ENCODE assay signal across 14 cellular contexts in the genomic region with DNA sequence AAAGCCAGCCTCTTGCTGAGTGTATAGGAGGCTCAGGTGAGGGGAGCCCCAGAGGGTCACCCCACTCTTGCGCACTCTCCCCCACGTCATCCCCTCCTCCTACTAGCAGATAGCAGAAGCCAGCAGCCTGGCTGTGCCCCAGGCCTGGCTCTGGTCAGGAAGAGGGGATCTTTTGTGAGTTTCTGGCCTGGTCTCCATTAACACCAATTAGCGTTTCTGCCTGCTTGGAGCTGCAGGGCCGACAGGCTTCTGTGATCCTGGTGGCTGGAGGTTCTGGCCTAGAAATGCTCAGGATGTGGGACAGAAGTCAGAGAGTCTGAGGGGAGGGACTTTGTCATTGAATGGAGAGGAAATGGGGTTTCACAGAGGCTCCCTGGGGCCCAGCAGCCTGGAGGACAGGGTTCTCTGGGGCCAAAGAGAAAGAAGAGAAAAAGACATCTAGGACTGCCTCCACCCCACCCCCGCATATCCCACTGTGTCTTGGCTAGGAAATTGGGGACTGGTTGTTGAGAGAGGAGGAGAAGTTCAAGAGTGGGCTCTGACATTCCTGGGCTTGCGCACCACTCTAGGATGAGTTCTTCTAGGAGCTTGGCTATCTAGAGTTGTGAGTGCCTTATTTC. TPM values are rescaled to one million over a fixed set of nuclear protein-coding genes. Genes with fewer than 3 reads are reported as not detected.
DNase-seq lines count a peak whose midpoint lies in the region; ATAC-seq and TF ChIP-seq lines count a peak whose summit lies in the region.
"Had no signal": no experiment of that assay in that cellular context is flagged by ENCODE, and none has a peak within 500 bp of the region (broad histone marks: within the 10 kb centered on the region; RNA-seq: fewer than 3 reads in every experiment).

No MANE protein-coding gene starts in this region.

- no peaks in the 10 kb centered on the region for H3K9me3 Mint-ChIP-seq in WTC11
- H3K9me3 Mint-ChIP-seq in activated T-helper 1 cell treated with anti-CD3 and anti-CD28 coated beads, Interleukin-12 subunit alpha, Interleukin-12 subunit beta, Interleukin-2, Interleukin-4 antibody, amounts not matched to agents 30 ng/mL and 10 ng/mL and 1 ng/mL, durations not matched to agents 14 hours and 24 hours and 36 hours = no peaks in the 10 kb centered on the region
- H3K9me3 Mint-ChIP-seq: CD8-positive, alpha-beta T cell had no signal

- peaks cover 28% of the 10 kb centered on the region for H3K4me1 Mint-ChIP-seq in WTC11
- H3K4me1 Mint-ChIP-seq in activated T-helper 1 cell treated with anti-CD3 and anti-CD28 coated beads, Interleukin-12 subunit alpha, Interleukin-12 subunit beta, Interleukin-2, Interleukin-4 antibody, amounts not matched to agents 30 ng/mL and 10 ng/mL and 1 ng/mL, durations not matched to agents 14 hours and 24 hours and 36 hours (ENCODE audit: low read depth) = no peaks in the 10 kb centered on the region

- intact Hi-C loops in posterior cingulate gyrus (cut with DNase I) = no loop called here
- intact Hi-C loops in activated T-helper 1 cell treated with anti-CD3 and anti-CD28 coated beads, Interleukin-12 subunit alpha, Interleukin-12 subunit beta, Interleukin-2, Interleukin-4 antibody, amounts not matched to agents 30 ng/mL and 10 ng/mL and 1 ng/mL, durations not matched to agents 14 hours and 24 hours and 36 hours (cut with micrococcal nuclease) = no loop called here

- peak; percentile 73 for ATAC-seq in WTC11
- ATAC-seq: CD8-positive, alpha-beta T cell; Right ventricle myocardium inferior had no signal

- H3K27me3 Mint-ChIP-seq in WTC11 (ENCODE audit: low read depth) = no peaks in the 10 kb centered on the region; the same call in 1 of the 2 replicates
- H3K27me3 Mint-ChIP-seq in activated T-helper 1 cell treated with anti-CD3 and anti-CD28 coated beads, Interleukin-12 subunit alpha, Interleukin-12 subunit beta, Interleukin-2, Interleukin-4 antibody, amounts not matched to agents 30 ng/mL and 10 ng/mL and 1 ng/mL, durations not matched to agents 14 hours and 24 hours and 36 hours (ENCODE audit: insufficient read depth) = peaks cover 4% of the 10 kb centered on the region

- DNase-seq in G401 (ENCODE audit: low spot score) (peak; percentile 48), WTC11 (ENCODE audit: low spot score) (no peak), islet precursor cell (peak; percentile 88), posterior cingulate gyrus (peak in 6 of 10 donors; percentile 18 to 82 (median 37)), HEK293T (ENCODE audit: extremely low spot score) (no peak), T-helper 1 cell (no peak)
- DNase-seq in activated T-helper 1 cell treated with anti-CD3 and anti-CD28 coated beads, Interleukin-12 subunit alpha, Interleukin-12 subunit beta, Interleukin-2, Interleukin-4 antibody, amounts not matched to agents 30 ng/mL and 10 ng/mL and 1 ng/mL, durations not matched to agents 14 hours and 24 hours and 36 hours (ENCODE audit: low spot score) = no peak
- DNase-seq: AML-193; CD8-positive, alpha-beta T cell; DND-41; NCI-H1694; NCI-H446; NCI-H748 treated with DMSO at 0.1 percent for 48 hours had no signal

- peak overlapping the region; percentile 81 for H3K27ac Mint-ChIP-seq in WTC11
- no peak overlapping the region for H3K27ac Mint-ChIP-seq in activated T-helper 1 cell treated with anti-CD3 and anti-CD28 coated beads, Interleukin-12 subunit alpha, Interleukin-12 subunit beta, Interleukin-2, Interleukin-4 antibody, amounts not matched to agents 30 ng/mL and 10 ng/mL and 1 ng/mL, durations not matched to agents 14 hours and 24 hours and 36 hours
- H3K27ac Mint-ChIP-seq: CD8-positive, alpha-beta T cell had no signal

- TF ChIP-seq CTCF in WTC11 (IDR thresholded peaks at IDR 0.05) = no peak

- CTCF ChIA-PET in WTC11 (lab: Charles Lee) (interaction anchor here (0.6 to 2.2 kb wide), 8 partner anchors 9 to 231 kb away, joined by 3 to 6 read pairs (median 4); a partner anchor contains a TSS), HEK293T (lab: Yijun Ruan, JAX) (no interaction called here)

- POLR2A ChIA-PET in WTC11 (lab: Charles Lee) (interaction anchor here (0.6 kb wide), 1 partner anchor 48 kb away, joined by 3 read pairs; no protein-coding TSS in a partner anchor), HEK293T (lab: Yijun Ruan, JAX) (no interaction called here)

- no peak overlapping the region for H3K4me3 Mint-ChIP-seq in WTC11
- no peak overlapping the region for H3K4me3 Mint-ChIP-seq in activated T-helper 1 cell treated with anti-CD3 and anti-CD28 coated beads, Interleukin-12 subunit alpha, Interleukin-12 subunit beta, Interleukin-2, Interleukin-4 antibody, amounts not matched to agents 30 ng/mL and 10 ng/mL and 1 ng/mL, durations not matched to agents 14 hours and 24 hours and 36 hours
- H3K4me3 Mint-ChIP-seq: CD8-positive, alpha-beta T cell had no signal

- no peaks in the 10 kb centered on the region for H3K36me3 Mint-ChIP-seq in WTC11
- H3K36me3 Mint-ChIP-seq in activated T-helper 1 cell treated with anti-CD3 and anti-CD28 coated beads, Interleukin-12 subunit alpha, Interleukin-12 subunit beta, Interleukin-2, Interleukin-4 antibody, amounts not matched to agents 30 ng/mL and 10 ng/mL and 1 ng/mL, durations not matched to agents 14 hours and 24 hours and 36 hours (ENCODE audit: low read depth) = no peaks in the 10 kb centered on the region
- H3K36me3 Mint-ChIP-seq: CD8-positive, alpha-beta T cell had no signal

- in situ Hi-C loops in G401 (cut with HindIII; ENCODE audit: low sequenced_read_pairs) = no loop called here

TF ChIP-seq in WTC11, 78 proteins besides CTCF, POLR2A, EP300 and RAD21 (continues in another document):
- TF ChIP-seq PRRX2 (CRISPR knock-in tag; IDR thresholded peaks at IDR 0.05) (no peak), ZBTB21 (CRISPR knock-in tag; IDR thresholded peaks at IDR 0.05; ENCODE audit: borderline replicate concordance) (no peak), GABPB1 (CRISPR knock-in tag; IDR thresholded peaks at IDR 0.05) (no peak), HMGA2 (CRISPR knock-in tag; IDR thresholded peaks at IDR 0.05) (no peak), SMAD3 (CRISPR knock-in tag; IDR thresholded peaks at IDR 0.05; ENCODE audit: borderline replicate concordance) (no peak), NFE2L1 (CRISPR knock-in tag; IDR thresholded peaks at IDR 0.05) (no peak), ZNF396 (CRISPR knock-in tag; IDR thresholded peaks at IDR 0.05; ENCODE audit: borderline replicate concordance) (no peak), FOXK1 (CRISPR knock-in tag; IDR thresholded peaks at IDR 0.05) (no peak), ZNF232 (CRISPR knock-in tag; IDR thresholded peaks at IDR 0.05) (no peak), ZNF671 (CRISPR knock-in tag; IDR thresholded peaks at IDR 0.05) (no peak), ZNF219 (CRISPR knock-in tag; IDR thresholded peaks at IDR 0.05; ENCODE audit: borderline replicate concordance) (no peak)
- TF ChIP-seq, protein P1, sequence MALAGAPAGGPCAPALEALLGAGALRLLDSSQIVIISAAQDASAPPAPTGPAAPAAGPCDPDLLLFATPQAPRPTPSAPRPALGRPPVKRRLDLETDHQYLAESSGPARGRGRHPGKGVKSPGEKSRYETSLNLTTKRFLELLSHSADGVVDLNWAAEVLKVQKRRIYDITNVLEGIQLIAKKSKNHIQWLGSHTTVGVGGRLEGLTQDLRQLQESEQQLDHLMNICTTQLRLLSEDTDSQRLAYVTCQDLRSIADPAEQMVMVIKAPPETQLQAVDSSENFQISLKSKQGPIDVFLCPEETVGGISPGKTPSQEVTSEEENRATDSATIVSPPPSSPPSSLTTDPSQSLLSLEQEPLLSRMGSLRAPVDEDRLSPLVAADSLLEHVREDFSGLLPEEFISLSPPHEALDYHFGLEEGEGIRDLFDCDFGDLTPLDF (CRISPR knock-in tag; IDR thresholded peaks at IDR 0.05) = no peak

TF ChIP-seq in HEK293T, 16 proteins besides CTCF, POLR2A, EP300 and RAD21:
- no peak for TF ChIP-seq BHLHE40 (IDR thresholded peaks at IDR 0.05; ENCODE audit: borderline replicate concordance)
- no peak for TF ChIP-seq ZNF384 (IDR thresholded peaks at IDR 0.05)
TF ChIP-seq in HEK293T: peak in this region for 0.

RNA-seq across cellular contexts. Expression of a gene that starts 47.5 kb away (rescaled TPM):
- not detected in 2 replicates for total RNA-seq in G401 (2014; rRNA removed; shearing (Covaris generic))
- 51.2 to 60.4 TPM (median 53.4 TPM) in 3 replicates for total RNA-seq in WTC11 (2021)
- 7.1 and 7.2 TPM in 2 replicates for total RNA-seq in activated T-helper 1 cell treated with anti-CD3 and anti-CD28 coated beads, Interleukin-12 subunit alpha, Interleukin-12 subunit beta, Interleukin-2, Interleukin-4 antibody, amounts not matched to agents 30 ng/mL and 10 ng/mL and 1 ng/mL, durations not matched to agents 14 hours and 24 hours and 36 hours

Comparison
In these comparisons a context has a peak if more than half of its experiments do, and no peak if none do; other contexts are left out.
1. DNase-seq: peak in G401 (single experiment), islet precursor cell (single experiment) and posterior cingulate gyrus (6 of 10); none in WTC11 (single experiment), HEK293T (single experiment), activated T-helper 1 cell treated with anti-CD3 and anti-CD28 coated beads, Interleukin-12 subunit alpha, Interleukin-12 subunit beta, Interleukin-2, Interleukin-4 antibody, amounts not matched to agents 30 ng/mL and 10 ng/mL and 1 ng/mL, durations not matched to agents 14 hours and 24 hours and 36 hours (single experiment) and T-helper 1 cell (0 of 5).